16 cellular contexts compared by ENCODE assay signal in the genomic region with DNA sequence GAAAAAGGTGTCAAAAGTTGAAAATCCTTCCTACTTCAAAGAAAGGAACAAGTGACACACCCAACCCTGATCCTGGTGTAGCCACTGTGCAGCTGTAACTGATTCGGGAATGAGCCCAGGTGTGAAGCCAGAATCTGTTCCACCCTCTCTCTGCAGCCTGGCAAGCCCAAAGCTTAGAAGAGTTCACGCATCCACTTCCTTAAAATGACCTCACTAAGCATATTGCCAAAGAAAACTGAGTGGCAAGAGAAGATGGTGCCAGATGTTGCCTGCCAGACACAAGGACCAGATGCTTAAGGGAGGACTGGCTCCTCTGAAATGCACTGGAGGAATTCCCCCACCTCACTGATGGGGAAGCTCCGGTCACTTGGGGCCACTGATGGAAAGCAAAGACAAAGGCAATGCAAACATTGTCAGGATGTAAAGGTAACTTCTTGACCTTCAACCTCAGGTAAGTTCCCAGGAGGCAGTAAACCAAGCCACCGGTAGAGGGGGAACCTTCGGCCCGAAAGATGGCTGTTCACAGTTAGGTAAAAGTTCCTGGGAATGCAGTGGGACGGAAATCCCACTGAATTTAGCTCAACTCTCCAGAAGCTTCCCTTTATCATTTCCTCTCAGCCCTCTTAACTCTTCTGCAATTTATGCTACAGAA.
A peak's percentile ranks its signal among the peaks of the same experiment; 100 is the strongest.
DNase-seq lines count a peak whose midpoint lies in the region; ATAC-seq and TF ChIP-seq lines count a peak whose summit lies in the region.
"Had no signal": no experiment of that assay in that cellular context is flagged by ENCODE, and none has a peak within 500 bp of the region (broad histone marks: within the 10 kb centered on the region; RNA-seq: fewer than 3 reads in every experiment).

No MANE protein-coding gene starts in this region.

- H3K27me3 ChIP-seq in left ventricle myocardium inferior (ENCODE audit: low read depth) = no peaks in the 10 kb centered on the region
- no peaks in the 10 kb centered on the region for H3K27me3 ChIP-seq in foreskin keratinocyte
- H3K27me3 ChIP-seq in suprapubic skin = no peaks in the 10 kb centered on the region
- H3K27me3 ChIP-seq: tibial nerve had no signal

- H3K4me1 ChIP-seq in left ventricle myocardium inferior (peaks cover 11% of the 10 kb centered on the region), foreskin keratinocyte (peaks cover 3% of the 10 kb centered on the region), suprapubic skin (peaks cover 20% of the 10 kb centered on the region)
- H3K4me1 ChIP-seq: psoas muscle had no signal

- ATAC-seq in Right ventricle myocardium inferior (no peak), foreskin keratinocyte (no peak)
- ATAC-seq: activated CD8-positive, alpha-beta memory T cell treated with anti-CD3 and anti-CD28 coated beads, Interleukin-2, amount 10 ng/mL, durations not matched to agents 7 days and 5 days; GM12878; psoas muscle had no signal

- DNase-seq in left ventricle myocardium inferior = no peak
- DNase-seq in Right ventricle myocardium inferior (ENCODE audit: missing footprints) = no peak
- peak; percentile 10 for DNase-seq in SKM-1 (lab: John Stamatoyannopoulos, UW; ENCODE audit: unreplicated experiment)
- no peak for DNase-seq in foreskin keratinocyte
- no peak for DNase-seq in suprapubic skin (ENCODE audit: low spot score in 2 of 2)
- no peak for DNase-seq in activated CD4-positive, alpha-beta T cell treated with anti-CD3 and anti-CD28 coated beads for 1 hour
- no peak for DNase-seq in Ammon's horn (ENCODE audit: low spot score)
- DNase-seq in NCI-H2196 treated with DMSO at 0.1 percent for 48 hours (lab: John Stamatoyannopoulos, UW; ENCODE audit: unreplicated experiment) = no peak
- DNase-seq: activated CD8-positive, alpha-beta memory T cell treated with anti-CD3 and anti-CD28 coated beads, Interleukin-2, amount 10 ng/mL, durations not matched to agents 7 days and 5 days; activated naive CD4-positive, alpha-beta T cell treated with anti-CD3 and anti-CD28 coated beads for 36 hours; NCI-H2081 treated with DMSO at 0.1 percent for 48 hours; psoas muscle; SK-N-SH had no signal

- peak; percentile 7 for TF ChIP-seq CTCF in left ventricle myocardium inferior (IDR thresholded peaks at IDR 0.05; ENCODE audit: borderline replicate concordance)
- TF ChIP-seq CTCF in foreskin keratinocyte (conservative IDR thresholded peaks at IDR 0.05) = peak; percentile 20
- no peak for TF ChIP-seq CTCF in suprapubic skin (IDR thresholded peaks at IDR 0.05)

- no peak for TF ChIP-seq POLR2A in suprapubic skin (IDR thresholded peaks at IDR 0.05)

- H3K36me3 ChIP-seq in left ventricle myocardium inferior (no peaks in the 10 kb centered on the region), suprapubic skin (no peaks in the 10 kb centered on the region)
- H3K36me3 ChIP-seq: tibial nerve had no signal

- H3K27ac ChIP-seq in left ventricle myocardium inferior (replicated peaks) = no peak overlapping the region
- H3K27ac ChIP-seq in foreskin keratinocyte = no peak overlapping the region
- H3K27ac ChIP-seq in suprapubic skin = peak overlapping the region; percentile 16
- H3K27ac ChIP-seq: epithelial cell of prostate, psoas muscle had no signal

- no peak overlapping the region for H3K4me3 ChIP-seq in left ventricle myocardium inferior
- no peak overlapping the region for H3K4me3 ChIP-seq in suprapubic skin
- H3K4me3 ChIP-seq: GM12878, psoas muscle, tibial nerve had no signal

- TF ChIP-seq EP300 in suprapubic skin (IDR thresholded peaks at IDR 0.05) = no peak

- 58% methylated on average over 7 of the region's 7 CpGs for WGBS in suprapubic skin

- intact Hi-C loops in left ventricle myocardium inferior (cut with micrococcal nuclease) (no loop called here), Right ventricle myocardium inferior (cut with DNase I) (no loop called here)

- H3K9me3 ChIP-seq in left ventricle myocardium inferior (replicated peaks) (no peaks in the 10 kb centered on the region), suprapubic skin (no peaks in the 10 kb centered on the region)
- H3K9me3 ChIP-seq: psoas muscle, SK-N-SH, tibial nerve had no signal

Comparison
In these comparisons a context has a peak if more than half of its experiments do, and no peak if none do; other contexts are left out.
1. CTCF ChIP-seq: peak in left ventricle myocardium inferior (single experiment) and foreskin keratinocyte (single experiment); none in suprapubic skin (0 of 2).